Comparison of ENCODE assay signal across 14 cellular contexts in the genomic region with DNA sequence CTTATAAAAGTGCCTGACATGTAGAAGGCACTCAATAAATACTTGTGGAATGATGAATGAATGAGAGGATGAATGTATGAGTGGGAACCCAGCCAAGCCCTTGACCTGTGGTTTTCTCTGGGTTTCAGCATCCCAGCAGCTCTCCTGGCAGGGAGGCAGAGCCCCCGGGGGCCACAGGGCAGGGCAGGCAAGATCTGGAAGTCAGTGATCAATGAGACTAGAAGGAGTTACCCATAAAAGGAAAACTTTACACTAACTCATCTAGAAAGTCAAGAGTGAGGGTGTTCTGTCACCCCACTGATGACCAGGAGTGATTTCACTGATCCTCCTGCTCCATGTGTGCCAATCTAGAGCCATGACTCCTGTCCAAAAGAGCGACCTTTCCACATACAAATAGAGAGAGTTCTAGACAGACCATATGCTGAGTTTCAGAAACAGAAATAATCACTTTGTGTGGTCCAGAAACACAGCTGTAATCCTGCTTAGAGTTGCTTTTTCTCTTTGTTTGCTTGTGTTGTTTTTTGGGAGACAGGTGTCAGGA. TPM values are rescaled to one million over a fixed set of nuclear protein-coding genes. Genes with fewer than 3 reads are reported as not detected.
DNase-seq lines count a peak whose midpoint lies in the region; ATAC-seq and TF ChIP-seq lines count a peak whose summit lies in the region.
"Had no signal": no experiment of that assay in that cellular context is flagged by ENCODE, and none has a peak within 500 bp of the region (broad histone marks: within the 10 kb centered on the region; RNA-seq: fewer than 3 reads in every experiment).

No MANE protein-coding gene starts in this region.

- H3K27me3 ChIP-seq in SJSA1 (replicated peaks), result no peaks in the 10 kb centered on the region

- intact Hi-C loops in activated T-helper 1 cell treated with anti-CD3 and anti-CD28 coated beads, Interleukin-12 subunit alpha, Interleukin-12 subunit beta, Interleukin-2, Interleukin-4 antibody, amounts not matched to agents 30 ng/mL and 10 ng/mL and 1 ng/mL, durations not matched to agents 14 hours and 24 hours and 36 hours (cut with micrococcal nuclease), result no loop called here
- intact Hi-C loops in activated CD8-positive, alpha-beta T cell treated with anti-CD3 and anti-CD28 coated beads for 36 hours (cut with micrococcal nuclease), result no loop called here

- CTCF ChIA-PET in activated CD8-positive, alpha-beta T cell treated with anti-CD3 and anti-CD28 coated beads for 36 hours (lab: Charles Lee), result no interaction called here

- ATAC-seq in GM21447 (IDR thresholded peaks at IDR 0.05; ENCODE audit: unreplicated experiment), result no peak
- no peak for ATAC-seq in activated CD8-positive, alpha-beta T cell treated with anti-CD3 and anti-CD28 coated beads for 36 hours

- H3K27ac ChIP-seq in SJSA1, result peak overlapping the region; percentile 71
- H3K27ac ChIP-seq in skin epidermis, result peak overlapping the region in 16 of 21 experiments; percentile 26 to 77 (median 60)

- peaks cover 3% of the 10 kb centered on the region for H3K9me3 Mint-ChIP-seq in activated T-helper 1 cell treated with anti-CD3 and anti-CD28 coated beads, Interleukin-12 subunit alpha, Interleukin-12 subunit beta, Interleukin-2, Interleukin-4 antibody, amounts not matched to agents 30 ng/mL and 10 ng/mL and 1 ng/mL, durations not matched to agents 14 hours and 24 hours and 36 hours
- H3K9me3 Mint-ChIP-seq in activated CD8-positive, alpha-beta T cell treated with anti-CD3 and anti-CD28 coated beads for 36 hours, result peaks cover 5% of the 10 kb centered on the region
- H3K9me3 Mint-ChIP-seq: immature natural killer cell, neural crest cell had no signal

- no peaks in the 10 kb centered on the region for H3K4me1 Mint-ChIP-seq in activated T-helper 1 cell treated with anti-CD3 and anti-CD28 coated beads, Interleukin-12 subunit alpha, Interleukin-12 subunit beta, Interleukin-2, Interleukin-4 antibody, amounts not matched to agents 30 ng/mL and 10 ng/mL and 1 ng/mL, durations not matched to agents 14 hours and 24 hours and 36 hours (ENCODE audit: low read depth)
- H3K4me1 Mint-ChIP-seq in activated CD8-positive, alpha-beta T cell treated with anti-CD3 and anti-CD28 coated beads for 36 hours (ENCODE audit: low read depth), result peaks cover 2% of the 10 kb centered on the region
- H3K4me1 Mint-ChIP-seq: immature natural killer cell, neural crest cell had no signal

- H3K36me3 ChIP-seq in SJSA1, result no peaks in the 10 kb centered on the region

- TF ChIP-seq CTCF in fibroblast of mammary gland (conservative IDR thresholded peaks at IDR 0.05; ENCODE audit: control insufficient read depth, insufficient read depth, low read depth, low read length), result no peak
- TF ChIP-seq CTCF in activated CD8-positive, alpha-beta T cell treated with anti-CD3 and anti-CD28 coated beads for 36 hours (IDR thresholded peaks at IDR 0.05), result no peak

- H3K9me3 ChIP-seq in SJSA1 (replicated peaks), result no peaks in the 10 kb centered on the region; the same call in 1 of the 2 replicates

- no peak overlapping the region for H3K4me3 Mint-ChIP-seq in activated T-helper 1 cell treated with anti-CD3 and anti-CD28 coated beads, Interleukin-12 subunit alpha, Interleukin-12 subunit beta, Interleukin-2, Interleukin-4 antibody, amounts not matched to agents 30 ng/mL and 10 ng/mL and 1 ng/mL, durations not matched to agents 14 hours and 24 hours and 36 hours
- no peak overlapping the region for H3K4me3 Mint-ChIP-seq in activated CD8-positive, alpha-beta T cell treated with anti-CD3 and anti-CD28 coated beads for 36 hours
- H3K4me3 Mint-ChIP-seq: activated CD4-positive, alpha-beta memory T cell treated with anti-CD3 and anti-CD28 coated beads, Interleukin-2, amount 10 ng/mL, durations not matched to agents 7 days and 5 days; activated naive CD8-positive, alpha-beta T cell; endodermal cell; immature natural killer cell; neural crest cell had no signal

- H3K36me3 Mint-ChIP-seq in activated T-helper 1 cell treated with anti-CD3 and anti-CD28 coated beads, Interleukin-12 subunit alpha, Interleukin-12 subunit beta, Interleukin-2, Interleukin-4 antibody, amounts not matched to agents 30 ng/mL and 10 ng/mL and 1 ng/mL, durations not matched to agents 14 hours and 24 hours and 36 hours (ENCODE audit: low read depth), result no peaks in the 10 kb centered on the region
- no peaks in the 10 kb centered on the region for H3K36me3 Mint-ChIP-seq in activated CD8-positive, alpha-beta T cell treated with anti-CD3 and anti-CD28 coated beads for 36 hours (ENCODE audit: low read depth)
- H3K36me3 Mint-ChIP-seq: activated naive CD8-positive, alpha-beta T cell; immature natural killer cell had no signal

- H3K27ac Mint-ChIP-seq in activated T-helper 1 cell treated with anti-CD3 and anti-CD28 coated beads, Interleukin-12 subunit alpha, Interleukin-12 subunit beta, Interleukin-2, Interleukin-4 antibody, amounts not matched to agents 30 ng/mL and 10 ng/mL and 1 ng/mL, durations not matched to agents 14 hours and 24 hours and 36 hours, result no peak overlapping the region
- H3K27ac Mint-ChIP-seq in activated CD8-positive, alpha-beta T cell treated with anti-CD3 and anti-CD28 coated beads for 36 hours, result no peak overlapping the region
- H3K27ac Mint-ChIP-seq: activated CD4-positive, alpha-beta memory T cell treated with anti-CD3 and anti-CD28 coated beads, Interleukin-2, amount 10 ng/mL, durations not matched to agents 7 days and 5 days; activated naive CD8-positive, alpha-beta T cell; immature natural killer cell had no signal

- DNase-seq in HCEC 1CT (peak; percentile 60), SJSA1 (ENCODE audit: low read depth in 1 of 2, low spot score in 2 of 2) (peak; percentile 77), fibroblast of mammary gland (ENCODE audit: low read depth) (peak; percentile 73), NCI-H69 (lab: John Stamatoyannopoulos, UW) (no peak)
- DNase-seq in activated T-helper 1 cell treated with anti-CD3 and anti-CD28 coated beads, Interleukin-12 subunit alpha, Interleukin-12 subunit beta, Interleukin-2, Interleukin-4 antibody, amounts not matched to agents 30 ng/mL and 10 ng/mL and 1 ng/mL, durations not matched to agents 14 hours and 24 hours and 36 hours (ENCODE audit: low spot score), result no peak
- no peak for DNase-seq in activated CD8-positive, alpha-beta T cell treated with anti-CD3 and anti-CD28 coated beads for 36 hours
- DNase-seq: activated CD4-positive, alpha-beta memory T cell treated with anti-CD3 and anti-CD28 coated beads, Interleukin-2, amount 10 ng/mL, durations not matched to agents 7 days and 5 days; immature natural killer cell; stimulated activated CD4-positive, alpha-beta T cell treated with anti-CD3 and anti-CD28 coated beads, Interleukin-4, amount 100 ng/mL, for 24 hours had no signal

- H3K4me3 ChIP-seq in SJSA1 (no peak overlapping the region), fibroblast of mammary gland (ENCODE audit: control insufficient read depth, low read depth, low read length) (no peak overlapping the region), skin epidermis (no peak overlapping the region)

- POLR2A ChIA-PET in activated CD8-positive, alpha-beta T cell treated with anti-CD3 and anti-CD28 coated beads for 36 hours (lab: Charles Lee), result no interaction called here

- peaks cover 8% of the 10 kb centered on the region for H3K27me3 Mint-ChIP-seq in activated T-helper 1 cell treated with anti-CD3 and anti-CD28 coated beads, Interleukin-12 subunit alpha, Interleukin-12 subunit beta, Interleukin-2, Interleukin-4 antibody, amounts not matched to agents 30 ng/mL and 10 ng/mL and 1 ng/mL, durations not matched to agents 14 hours and 24 hours and 36 hours (ENCODE audit: insufficient read depth)
- H3K27me3 Mint-ChIP-seq in activated CD8-positive, alpha-beta T cell treated with anti-CD3 and anti-CD28 coated beads for 36 hours, result no peaks in the 10 kb centered on the region
- H3K27me3 Mint-ChIP-seq: activated CD4-positive, alpha-beta memory T cell treated with anti-CD3 and anti-CD28 coated beads, Interleukin-2, amount 10 ng/mL, durations not matched to agents 7 days and 5 days; activated naive CD8-positive, alpha-beta T cell had no signal

- peaks cover 57% of the 10 kb centered on the region for H3K4me1 ChIP-seq in SJSA1 (replicated peaks)

RNA-seq across cellular contexts. Expression of gene MGARP, which starts 37.4 kb away (rescaled TPM):
- 1.6 and 6.1 TPM in 2 replicates for total RNA-seq in SJSA1 (2014; rRNA removed; shearing (Covaris generic))
- 0.15 TPM in 1 of 2 replicates, not detected in the other for total RNA-seq in activated T-helper 1 cell treated with anti-CD3 and anti-CD28 coated beads, Interleukin-12 subunit alpha, Interleukin-12 subunit beta, Interleukin-2, Interleukin-4 antibody, amounts not matched to agents 30 ng/mL and 10 ng/mL and 1 ng/mL, durations not matched to agents 14 hours and 24 hours and 36 hours
- under 1 TPM; 0.22 to 0.32 TPM for total RNA-seq in activated CD8-positive, alpha-beta T cell treated with anti-CD3 and anti-CD28 coated beads for 36 hours
- total RNA-seq: activated CD4-positive, alpha-beta memory T cell treated with anti-CD3 and anti-CD28 coated beads, Interleukin-2, amount 10 ng/mL, durations not matched to agents 7 days and 5 days had no signal

RNA-seq across cellular contexts. Expression of gene NAA15, which starts 58.7 kb away (rescaled TPM):
- 30.8 and 37.8 TPM in 2 replicates for total RNA-seq in SJSA1 (2014; rRNA removed; shearing (Covaris generic))
- total RNA-seq in activated T-helper 1 cell treated with anti-CD3 and anti-CD28 coated beads, Interleukin-12 subunit alpha, Interleukin-12 subunit beta, Interleukin-2, Interleukin-4 antibody, amounts not matched to agents 30 ng/mL and 10 ng/mL and 1 ng/mL, durations not matched to agents 14 hours and 24 hours and 36 hours, result 104 and 110 TPM in 2 replicates
- total RNA-seq in activated CD8-positive, alpha-beta T cell treated with anti-CD3 and anti-CD28 coated beads for 36 hours, result 100 to 1,000 TPM; 113 to 114 TPM

RNA-seq across cellular contexts. Expression of gene NDUFC1, which starts 59.7 kb away (rescaled TPM):
- total RNA-seq in SJSA1 (2014; rRNA removed; shearing (Covaris generic)), result 56.2 and 68.5 TPM in 2 replicates
- total RNA-seq in activated T-helper 1 cell treated with anti-CD3 and anti-CD28 coated beads, Interleukin-12 subunit alpha, Interleukin-12 subunit beta, Interleukin-2, Interleukin-4 antibody, amounts not matched to agents 30 ng/mL and 10 ng/mL and 1 ng/mL, durations not matched to agents 14 hours and 24 hours and 36 hours, result 53.1 and 54.5 TPM in 2 replicates
- 10 to 100 TPM; 56.2 to 60.6 TPM for total RNA-seq in activated CD8-positive, alpha-beta T cell treated with anti-CD3 and anti-CD28 coated beads for 36 hours

Comparison
In these comparisons a context has a peak if more than half of its experiments do, and no peak if none do; other contexts are left out.
1. DNase-seq: peak in HCEC 1CT (single experiment), SJSA1 (2 of 2) and fibroblast of mammary gland (single experiment); none in activated T-helper 1 cell treated with anti-CD3 and anti-CD28 coated beads, Interleukin-12 subunit alpha, Interleukin-12 subunit beta, Interleukin-2, Interleukin-4 antibody, amounts not matched to agents 30 ng/mL and 10 ng/mL and 1 ng/mL, durations not matched to agents 14 hours and 24 hours and 36 hours (single experiment), activated CD8-positive, alpha-beta T cell treated with anti-CD3 and anti-CD28 coated beads for 36 hours (single experiment) and NCI-H69 (single experiment).